ENCODE assay signal across 22 cellular contexts in genomic region chr5:131461742-131462141, GRCh38.
"Had no signal": no experiment of that assay in that cellular context is flagged by ENCODE, and none has a peak within 500 bp of the region (broad histone marks: within the 10 kb centered on the region; RNA-seq: fewer than 3 reads in every experiment).

No MANE protein-coding gene starts in this region.

- H3K36me3 ChIP-seq: neural progenitor cell, thyroid gland had no signal

- H3K9me3 ChIP-seq: gastrocnemius medialis, left ventricle myocardium inferior, stomach, thyroid gland, vagina had no signal

- H3K27me3 ChIP-seq: dorsolateral prefrontal cortex, gastrocnemius medialis, hepatocyte, neural progenitor cell, stomach, thyroid gland, vagina had no signal

- H3K4me1 Mint-ChIP-seq: memory B cell, neural progenitor cell had no signal

- H3K27ac Mint-ChIP-seq: neural progenitor cell; progenitor cell of endocrine pancreas; stimulated activated effector memory CD8-positive, alpha-beta T cell treated with anti-CD3 and anti-CD28 coated beads, Interleukin-12 subunit alpha, Interleukin-12 subunit beta, amount 100 ng/mL, for 72 hours had no signal

- H3K4me2 ChIP-seq: hepatocyte, neural progenitor cell had no signal

- H3K9me3 Mint-ChIP-seq: memory B cell; nephron; neural progenitor cell; stimulated activated effector memory CD8-positive, alpha-beta T cell treated with anti-CD3 and anti-CD28 coated beads, Interleukin-12 subunit alpha, Interleukin-12 subunit beta, amount 100 ng/mL, for 72 hours had no signal

- DNase-seq: dorsolateral prefrontal cortex; effector CD4-positive, alpha-beta T cell; gastrocnemius medialis; head of caudate nucleus; left cardiac atrium; left ventricle myocardium inferior; stimulated activated CD4-positive, alpha-beta T cell treated with anti-CD3 and anti-CD28 coated beads, Interleukin-2, amount 100 ng/mL, for 24 hours; stimulated activated CD4-positive, alpha-beta T cell treated with anti-CD3 and anti-CD28 coated beads, Interleukin-4, amount 100 ng/mL, for 24 hours; stimulated activated naive CD4-positive, alpha-beta T cell treated with Interleukin-2 at 50 U/mL for 16 hours; stomach; thyroid gland; trophoblast cell had no signal

- H3K27me3 Mint-ChIP-seq: memory B cell, progenitor cell of endocrine pancreas had no signal

- H3K4me3 Mint-ChIP-seq: memory B cell; nephron; neural progenitor cell; stimulated activated effector memory CD8-positive, alpha-beta T cell treated with anti-CD3 and anti-CD28 coated beads, Interleukin-12 subunit alpha, Interleukin-12 subunit beta, amount 100 ng/mL, for 72 hours had no signal

- H3K4me3 ChIP-seq: dorsolateral prefrontal cortex, gastrocnemius medialis, hepatocyte, left ventricle myocardium inferior, lung, neural progenitor cell, stomach, thyroid gland, vagina had no signal

- H2AFZ ChIP-seq: hepatocyte, neural progenitor cell, parathyroid adenoma had no signal

- H3K9ac ChIP-seq: neural progenitor cell, parathyroid adenoma had no signal

- H3K4me1 ChIP-seq: gastrocnemius medialis, neural progenitor cell, parathyroid adenoma, vagina had no signal

- H3K27ac ChIP-seq: dorsolateral prefrontal cortex, gastrocnemius medialis, hepatocyte, left ventricle myocardium inferior, neural progenitor cell, parathyroid adenoma, stomach, thyroid gland, vagina had no signal

- ATAC-seq: gastrocnemius medialis; sciatic nerve; stimulated activated effector memory CD8-positive, alpha-beta T cell treated with anti-CD3 and anti-CD28 coated beads, Interleukin-12 subunit alpha, Interleukin-12 subunit beta, amount 100 ng/mL, for 72 hours had no signal
